ENCODE assay signal across 10 cellular contexts in genomic region chr17:77634710-77635109, GRCh38.
DNase-seq lines count a peak whose midpoint lies in the region; ATAC-seq and TF ChIP-seq lines count a peak whose summit lies in the region.
"Had no signal": no experiment of that assay in that cellular context is flagged by ENCODE, and none has a peak within 500 bp of the region (broad histone marks: within the 10 kb centered on the region; RNA-seq: fewer than 3 reads in every experiment).

No MANE protein-coding gene starts in this region.

- TF ChIP-seq EP300 in esophagus muscularis mucosa (IDR thresholded peaks at IDR 0.05), result no peak

- intact Hi-C loops in activated naive CD4-positive, alpha-beta T cell treated with anti-CD3 and anti-CD28 coated beads for 36 hours (cut with micrococcal nuclease), result loop anchor here (1.0 kb wide), 2 partner anchors 11 to 33 kb away; no protein-coding TSS in a partner anchor
- intact Hi-C loops in lower lobe of right lung (cut with DNase I), result no loop called here
- intact Hi-C loops in esophagus muscularis mucosa (cut with DNase I), result no loop called here

- H3K4me3 Mint-ChIP-seq in activated naive CD4-positive, alpha-beta T cell treated with anti-CD3 and anti-CD28 coated beads for 36 hours, result no peak overlapping the region
- no peak overlapping the region for H3K4me3 Mint-ChIP-seq in activated naive CD8-positive, alpha-beta T cell treated with anti-CD3 and anti-CD28 coated beads, Interleukin-2, amount 50 U/mL, for 24 hours
- peak overlapping the region; percentile 53 to 57 for H3K4me3 Mint-ChIP-seq in stimulated activated naive CD8-positive, alpha-beta T cell treated with anti-CD3 and anti-CD28 coated beads, Interleukin-15, amount 100 ng/mL, for 72 hours

- H3K27me3 Mint-ChIP-seq in activated naive CD4-positive, alpha-beta T cell treated with anti-CD3 and anti-CD28 coated beads for 36 hours (ENCODE audit: low read depth), result no peaks in the 10 kb centered on the region
- H3K27me3 Mint-ChIP-seq in activated naive CD8-positive, alpha-beta T cell treated with anti-CD3 and anti-CD28 coated beads, Interleukin-2, amount 50 U/mL, for 24 hours, result no peaks in the 10 kb centered on the region
- no peaks in the 10 kb centered on the region for H3K27me3 Mint-ChIP-seq in stimulated activated naive CD8-positive, alpha-beta T cell treated with anti-CD3 and anti-CD28 coated beads, Interleukin-15, amount 100 ng/mL, for 72 hours

- H3K4me1 ChIP-seq in lower lobe of right lung, result no peaks in the 10 kb centered on the region
- H3K4me1 ChIP-seq in esophagus muscularis mucosa, result no peaks in the 10 kb centered on the region

- DNase-seq in activated naive CD4-positive, alpha-beta T cell treated with anti-CD3 and anti-CD28 coated beads for 36 hours, result peak; percentile 84
- DNase-seq in activated naive CD4-positive, alpha-beta T cell treated with anti-CD3 and anti-CD28 coated beads, Interleukin-2, amount 50 U/mL, for 16 hours, result no peak
- peak; percentile 8 for DNase-seq in NAMALWA (ENCODE audit: low spot score)
- DNase-seq in activated naive CD8-positive, alpha-beta T cell treated with anti-CD3 and anti-CD28 coated beads, Interleukin-2, amount 50 U/mL, for 24 hours, result peak; percentile 57
- peak; percentile 46 to 81 for DNase-seq in stimulated activated naive CD8-positive, alpha-beta T cell treated with anti-CD3 and anti-CD28 coated beads, Interleukin-15, amount 100 ng/mL, for 72 hours
- DNase-seq in lower lobe of right lung, result no peak
- no peak for DNase-seq in esophagus muscularis mucosa (ENCODE audit: extremely low spot score)
- no peak for DNase-seq in Kasumi-1 (lab: John Stamatoyannopoulos, UW)
- DNase-seq: DMS79, NCI-H510A treated with DMSO at 0.1 percent for 48 hours had no signal

- peaks cover 17% of the 10 kb centered on the region for H3K4me1 Mint-ChIP-seq in activated naive CD4-positive, alpha-beta T cell treated with anti-CD3 and anti-CD28 coated beads for 36 hours (ENCODE audit: low read depth)
- peaks cover 23% of the 10 kb centered on the region for H3K4me1 Mint-ChIP-seq in activated naive CD8-positive, alpha-beta T cell treated with anti-CD3 and anti-CD28 coated beads, Interleukin-2, amount 50 U/mL, for 24 hours
- H3K4me1 Mint-ChIP-seq in stimulated activated naive CD8-positive, alpha-beta T cell treated with anti-CD3 and anti-CD28 coated beads, Interleukin-15, amount 100 ng/mL, for 72 hours, result peaks cover 30% of the 10 kb centered on the region

- H3K27ac ChIP-seq in lower lobe of right lung (no peak overlapping the region), esophagus muscularis mucosa (replicated peaks in 1 of 4) (no peak overlapping the region)

- no peak overlapping the region for H3K4me3 ChIP-seq in lower lobe of right lung
- H3K4me3 ChIP-seq in esophagus muscularis mucosa, result no peak overlapping the region

- H3K9me3 ChIP-seq in lower lobe of right lung (no peaks in the 10 kb centered on the region), esophagus muscularis mucosa (no peaks in the 10 kb centered on the region)

- H3K27ac Mint-ChIP-seq in activated naive CD4-positive, alpha-beta T cell treated with anti-CD3 and anti-CD28 coated beads for 36 hours, result peak overlapping the region; percentile 59
- H3K27ac Mint-ChIP-seq in activated naive CD8-positive, alpha-beta T cell treated with anti-CD3 and anti-CD28 coated beads, Interleukin-2, amount 50 U/mL, for 24 hours, result peak overlapping the region; percentile 78
- peak overlapping the region; percentile 91 to 93 for H3K27ac Mint-ChIP-seq in stimulated activated naive CD8-positive, alpha-beta T cell treated with anti-CD3 and anti-CD28 coated beads, Interleukin-15, amount 100 ng/mL, for 72 hours

- 70% methylated on average over 4 of the region's 4 CpGs for WGBS in esophagus muscularis mucosa

- peaks cover 20% of the 10 kb centered on the region for H3K27me3 ChIP-seq in lower lobe of right lung (ENCODE audit: low read depth)
- H3K27me3 ChIP-seq in esophagus muscularis mucosa, result no peaks in the 10 kb centered on the region

- CTCF ChIA-PET in activated naive CD4-positive, alpha-beta T cell treated with anti-CD3 and anti-CD28 coated beads for 36 hours (lab: Charles Lee), result no interaction called here

- H3K36me3 Mint-ChIP-seq in activated naive CD4-positive, alpha-beta T cell treated with anti-CD3 and anti-CD28 coated beads for 36 hours (ENCODE audit: low read depth), result no peaks in the 10 kb centered on the region
- no peaks in the 10 kb centered on the region for H3K36me3 Mint-ChIP-seq in activated naive CD8-positive, alpha-beta T cell treated with anti-CD3 and anti-CD28 coated beads, Interleukin-2, amount 50 U/mL, for 24 hours (ENCODE audit: low read depth)

- TF ChIP-seq POLR2A in esophagus muscularis mucosa (IDR thresholded peaks at IDR 0.05; ENCODE audit: low read depth), result no peak

- H3K36me3 ChIP-seq in lower lobe of right lung (no peaks in the 10 kb centered on the region), esophagus muscularis mucosa (no peaks in the 10 kb centered on the region)

- no peaks in the 10 kb centered on the region for H3K9me3 Mint-ChIP-seq in activated naive CD4-positive, alpha-beta T cell treated with anti-CD3 and anti-CD28 coated beads for 36 hours
- H3K9me3 Mint-ChIP-seq in activated naive CD8-positive, alpha-beta T cell treated with anti-CD3 and anti-CD28 coated beads, Interleukin-2, amount 50 U/mL, for 24 hours, result no peaks in the 10 kb centered on the region
- H3K9me3 Mint-ChIP-seq in stimulated activated naive CD8-positive, alpha-beta T cell treated with anti-CD3 and anti-CD28 coated beads, Interleukin-15, amount 100 ng/mL, for 72 hours, result no peaks in the 10 kb centered on the region

- peak; percentile 98 for ATAC-seq in activated naive CD8-positive, alpha-beta T cell treated with anti-CD3 and anti-CD28 coated beads, Interleukin-2, amount 50 U/mL, for 24 hours
- peak; percentile 98 for ATAC-seq in stimulated activated naive CD8-positive, alpha-beta T cell treated with anti-CD3 and anti-CD28 coated beads, Interleukin-15, amount 100 ng/mL, for 72 hours
- no peak for ATAC-seq in lower lobe of right lung

- no peak for TF ChIP-seq CTCF in lower lobe of right lung (IDR thresholded peaks at IDR 0.05)
- TF ChIP-seq CTCF in esophagus muscularis mucosa (IDR thresholded peaks at IDR 0.05), result no peak

Comparison
In these comparisons a context has a peak if more than half of its experiments do, and no peak if none do; other contexts are left out.
1. DNase-seq: peak in activated naive CD4-positive, alpha-beta T cell treated with anti-CD3 and anti-CD28 coated beads for 36 hours (single experiment), NAMALWA (single experiment), activated naive CD8-positive, alpha-beta T cell treated with anti-CD3 and anti-CD28 coated beads, Interleukin-2, amount 50 U/mL, for 24 hours (single experiment) and stimulated activated naive CD8-positive, alpha-beta T cell treated with anti-CD3 and anti-CD28 coated beads, Interleukin-15, amount 100 ng/mL, for 72 hours (2 of 2); none in activated naive CD4-positive, alpha-beta T cell treated with anti-CD3 and anti-CD28 coated beads, Interleukin-2, amount 50 U/mL, for 16 hours (single experiment), lower lobe of right lung (single experiment), esophagus muscularis mucosa (single experiment) and Kasumi-1 (0 of 2).
2. H3K4me3 Mint-ChIP-seq: peak in stimulated activated naive CD8-positive, alpha-beta T cell treated with anti-CD3 and anti-CD28 coated beads, Interleukin-15, amount 100 ng/mL, for 72 hours (2 of 2); none in activated naive CD4-positive, alpha-beta T cell treated with anti-CD3 and anti-CD28 coated beads for 36 hours (single experiment) and activated naive CD8-positive, alpha-beta T cell treated with anti-CD3 and anti-CD28 coated beads, Interleukin-2, amount 50 U/mL, for 24 hours (single experiment).
3. ATAC-seq: peak in activated naive CD8-positive, alpha-beta T cell treated with anti-CD3 and anti-CD28 coated beads, Interleukin-2, amount 50 U/mL, for 24 hours (single experiment) and stimulated activated naive CD8-positive, alpha-beta T cell treated with anti-CD3 and anti-CD28 coated beads, Interleukin-15, amount 100 ng/mL, for 72 hours (single experiment); none in lower lobe of right lung (0 of 2).
4. Peak in every context shown above with its lines, with median percentiles within 50 percentile points of each other: H3K27ac Mint-ChIP-seq.